ENCODE assay signal across 21 cellular contexts in genomic region chr1:2419416-2419815, GRCh38. TPM values are rescaled to one million over a fixed set of nuclear protein-coding genes. Genes with fewer than 3 reads are reported as not detected.
DNase-seq lines count a peak whose midpoint lies in the region; ATAC-seq and TF ChIP-seq lines count a peak whose summit lies in the region.
"Had no signal": no experiment of that assay in that cellular context is flagged by ENCODE, and none has a peak within 500 bp of the region (broad histone marks: within the 10 kb centered on the region; RNA-seq: fewer than 3 reads in every experiment).

No MANE protein-coding gene starts in this region.

- no peak overlapping the region for H2BK12ac ChIP-seq in neuronal stem cell (ENCODE audit: low read length)

- peak overlapping the region; percentile 77 for H2BK15ac ChIP-seq in neuronal stem cell (ENCODE audit: low read length)

- WGBS in neuronal stem cell (ENCODE audit: extremely low coverage in 2 of 2, insufficient read length in 2 of 2, insufficient replicate concordance in 1 of 2), 2 donors: no CpG with 5 or more reads among the region's 16 CpGs
- 85 to 86% methylated on average over 10 to 16 of the region's 16 CpGs for WGBS in lower leg skin, 2 donors

- no peak overlapping the region for H4K8ac ChIP-seq in neuronal stem cell (ENCODE audit: low read depth, low read length)

- H3K4me2 ChIP-seq in neuronal stem cell (ENCODE audit: insufficient read depth, low read length, poor library complexity, severe bottlenecking): no peak overlapping the region
- H3K4me2 ChIP-seq: BLaER1, GM23338 had no signal

- ATAC-seq in activated CD8-positive, alpha-beta T cell treated with anti-CD3 and anti-CD28 coated beads, Interleukin-2, amount 10 ng/mL, durations not matched to agents 7 days and 5 days: no peak
- no peak for ATAC-seq in activated CD8-positive, alpha-beta T cell treated with anti-CD3 and anti-CD28 coated beads for 36 hours
- no peak for ATAC-seq in stimulated activated naive B cell treated with anti-CD40 and anti-IgM and Interleukin-4, amounts not matched to agents 10 μg/mL and 1 μg/mL and 100 μg/mL, for 72 hours (replicated peaks)
- ATAC-seq: CD8-positive, alpha-beta T cell; GM23338; HCT116 had no signal

- H2BK5ac ChIP-seq in neuronal stem cell (ENCODE audit: low read length): peak overlapping the region; percentile 66

- H4K91ac ChIP-seq in neuronal stem cell (ENCODE audit: low read depth, low read length, poor library complexity): no peak overlapping the region

- no peak overlapping the region for H2BK120ac ChIP-seq in neuronal stem cell (ENCODE audit: low read depth, low read length)

- intact Hi-C loops in activated CD8-positive, alpha-beta T cell treated with anti-CD3 and anti-CD28 coated beads for 36 hours (cut with micrococcal nuclease): no loop called here
- intact Hi-C loops in lower leg skin (cut with DNase I; ENCODE audit: low total_unique reads): no loop called here

- peaks cover 29% of the 10 kb centered on the region for H3K4me1 Mint-ChIP-seq in activated CD8-positive, alpha-beta T cell treated with anti-CD3 and anti-CD28 coated beads, Interleukin-2, amount 10 ng/mL, durations not matched to agents 7 days and 5 days (ENCODE audit: low read depth)
- peaks cover 24% of the 10 kb centered on the region for H3K4me1 Mint-ChIP-seq in activated CD8-positive, alpha-beta T cell treated with anti-CD3 and anti-CD28 coated beads for 36 hours (ENCODE audit: low read depth)
- peaks cover 13 to 29% of the 10 kb centered on the region in 2 donors for H3K4me1 Mint-ChIP-seq in stimulated activated naive B cell treated with anti-CD40 and anti-IgM and Interleukin-4, amounts not matched to agents 10 μg/mL and 1 μg/mL and 100 μg/mL, for 72 hours

- no peaks in the 10 kb centered on the region for H3K27me3 Mint-ChIP-seq in activated CD8-positive, alpha-beta T cell treated with anti-CD3 and anti-CD28 coated beads, Interleukin-2, amount 10 ng/mL, durations not matched to agents 7 days and 5 days (ENCODE audit: low read depth)
- H3K27me3 Mint-ChIP-seq in activated CD8-positive, alpha-beta T cell treated with anti-CD3 and anti-CD28 coated beads for 36 hours: no peaks in the 10 kb centered on the region
- peaks cover 11 to 14% of the 10 kb centered on the region in 2 donors for H3K27me3 Mint-ChIP-seq in stimulated activated naive B cell treated with anti-CD40 and anti-IgM and Interleukin-4, amounts not matched to agents 10 μg/mL and 1 μg/mL and 100 μg/mL, for 72 hours
- H3K27me3 Mint-ChIP-seq: B cell; CD4-positive, CD25-positive, alpha-beta regulatory T cell had no signal

- no peak overlapping the region for H3K14ac ChIP-seq in neuronal stem cell (ENCODE audit: low read length)

- no peak overlapping the region for H3K4me3 Mint-ChIP-seq in activated CD8-positive, alpha-beta T cell treated with anti-CD3 and anti-CD28 coated beads, Interleukin-2, amount 10 ng/mL, durations not matched to agents 7 days and 5 days
- no peak overlapping the region for H3K4me3 Mint-ChIP-seq in activated CD8-positive, alpha-beta T cell treated with anti-CD3 and anti-CD28 coated beads for 36 hours
- no peak overlapping the region for H3K4me3 Mint-ChIP-seq in stimulated activated naive B cell treated with anti-CD40 and anti-IgM and Interleukin-4, amounts not matched to agents 10 μg/mL and 1 μg/mL and 100 μg/mL, for 72 hours
- H3K4me3 Mint-ChIP-seq: B cell; CD8-positive, alpha-beta T cell; GM23338; H9 had no signal

- no peaks in the 10 kb centered on the region for H3K79me1 ChIP-seq in neuronal stem cell (ENCODE audit: low read depth, low read length)

- H3K9me3 Mint-ChIP-seq in activated CD8-positive, alpha-beta T cell treated with anti-CD3 and anti-CD28 coated beads, Interleukin-2, amount 10 ng/mL, durations not matched to agents 7 days and 5 days (ENCODE audit: insufficient read depth): no peaks in the 10 kb centered on the region
- H3K9me3 Mint-ChIP-seq in activated CD8-positive, alpha-beta T cell treated with anti-CD3 and anti-CD28 coated beads for 36 hours: peaks cover 2% of the 10 kb centered on the region
- H3K9me3 Mint-ChIP-seq in stimulated activated naive B cell treated with anti-CD40 and anti-IgM and Interleukin-4, amounts not matched to agents 10 μg/mL and 1 μg/mL and 100 μg/mL, for 72 hours: peaks cover 0 to 4% of the 10 kb centered on the region in 2 donors

- CTCF ChIA-PET in activated CD8-positive, alpha-beta T cell treated with anti-CD3 and anti-CD28 coated beads, Interleukin-2, amount 10 ng/mL, durations not matched to agents 7 days and 5 days (lab: Charles Lee): no interaction called here
- CTCF ChIA-PET in activated CD8-positive, alpha-beta T cell treated with anti-CD3 and anti-CD28 coated beads for 36 hours (lab: Charles Lee): interaction anchor here (0.9 kb wide), 1 partner anchor 24 kb away, joined by 3 read pairs; no protein-coding TSS in a partner anchor

- H3K27ac Mint-ChIP-seq in activated CD8-positive, alpha-beta T cell treated with anti-CD3 and anti-CD28 coated beads, Interleukin-2, amount 10 ng/mL, durations not matched to agents 7 days and 5 days: peak overlapping the region; percentile 47
- no peak overlapping the region for H3K27ac Mint-ChIP-seq in activated CD8-positive, alpha-beta T cell treated with anti-CD3 and anti-CD28 coated beads for 36 hours
- H3K27ac Mint-ChIP-seq in stimulated activated naive B cell treated with anti-CD40 and anti-IgM and Interleukin-4, amounts not matched to agents 10 μg/mL and 1 μg/mL and 100 μg/mL, for 72 hours: peak overlapping the region; percentile 25
- H3K27ac Mint-ChIP-seq: B cell; CD8-positive, alpha-beta T cell; GM23338 had no signal

- H3K23ac ChIP-seq in neuronal stem cell (ENCODE audit: low read depth, low read length, poor library complexity): no peak overlapping the region

- H3K4ac ChIP-seq in neuronal stem cell (ENCODE audit: low read length): no peak overlapping the region

- H3K4me3 ChIP-seq in neuronal stem cell (ENCODE audit: low read length in 2 of 2) (no peak overlapping the region), lower leg skin (ENCODE audit: low read depth, poor library complexity, severe bottlenecking) (no peak overlapping the region)
- H3K4me3 ChIP-seq: BLaER1, GM23338 had no signal

- DNase-seq in activated CD8-positive, alpha-beta T cell treated with anti-CD3 and anti-CD28 coated beads, Interleukin-2, amount 10 ng/mL, durations not matched to agents 7 days and 5 days: no peak
- DNase-seq in activated CD8-positive, alpha-beta T cell treated with anti-CD3 and anti-CD28 coated beads for 36 hours: no peak
- no peak for DNase-seq in neuronal stem cell (ENCODE audit: low spot score)
- no peak for DNase-seq in stimulated activated naive B cell treated with anti-CD40 and anti-IgM and Interleukin-4, amounts not matched to agents 10 μg/mL and 1 μg/mL and 100 μg/mL, for 72 hours
- no peak for DNase-seq in lower leg skin (ENCODE audit: low spot score in 2 of 2)
- DNase-seq in DMS114 treated with DMSO at 0.1 percent for 48 hours (lab: John Stamatoyannopoulos, UW; ENCODE audit: unreplicated experiment): no peak
- DNase-seq: Caco-2; CD4-positive, CD25-positive, alpha-beta regulatory T cell; CD8-positive, alpha-beta T cell; DMS 273 treated with DMSO at 0.1 percent for 48 hours; DMS53; DMS79 treated with DMSO at 0.1 percent for 48 hours; GF-D8; H9 had no signal

- peaks cover 0 to 30% (median 0%) of the 10 kb centered on the region in 3 experiments for H3K27me3 ChIP-seq in neuronal stem cell (ENCODE audit: control insufficient read depth in 3 of 3, insufficient read depth in 3 of 3, low read depth in 1 of 3, low read length in 3 of 3)

- H3K36me3 ChIP-seq in neuronal stem cell (replicated peaks in 1 of 2; ENCODE audit: control insufficient read depth in 2 of 2, insufficient read depth in 2 of 2, low read length in 2 of 2): no peaks in the 10 kb centered on the region
- H3K36me3 ChIP-seq: BLaER1 had no signal

- no peak overlapping the region for H3K18ac ChIP-seq in neuronal stem cell (ENCODE audit: low read length)

- no peak overlapping the region for H3K27ac ChIP-seq in neuronal stem cell (replicated peaks; ENCODE audit: low read length)
- H3K27ac ChIP-seq: 22Rv1, BLaER1, C4-2B had no signal

- H3K36me3 Mint-ChIP-seq in activated CD8-positive, alpha-beta T cell treated with anti-CD3 and anti-CD28 coated beads, Interleukin-2, amount 10 ng/mL, durations not matched to agents 7 days and 5 days (ENCODE audit: low read depth): peaks cover 6% of the 10 kb centered on the region
- no peaks in the 10 kb centered on the region for H3K36me3 Mint-ChIP-seq in activated CD8-positive, alpha-beta T cell treated with anti-CD3 and anti-CD28 coated beads for 36 hours (ENCODE audit: low read depth)
- no peaks in the 10 kb centered on the region for H3K36me3 Mint-ChIP-seq in stimulated activated naive B cell treated with anti-CD40 and anti-IgM and Interleukin-4, amounts not matched to agents 10 μg/mL and 1 μg/mL and 100 μg/mL, for 72 hours
- H3K36me3 Mint-ChIP-seq: CD4-positive, CD25-positive, alpha-beta regulatory T cell; CD8-positive, alpha-beta T cell had no signal

- POLR2A ChIA-PET in activated CD8-positive, alpha-beta T cell treated with anti-CD3 and anti-CD28 coated beads, Interleukin-2, amount 10 ng/mL, durations not matched to agents 7 days and 5 days (lab: Charles Lee): no interaction called here
- POLR2A ChIA-PET in activated CD8-positive, alpha-beta T cell treated with anti-CD3 and anti-CD28 coated beads for 36 hours (lab: Charles Lee): interaction anchor here (0.6 to 1.0 kb wide), 3 partner anchors 10 to 136 kb away, joined by 3 read pairs; partner anchors contain the start of gene TNFRSF14

- no peak overlapping the region for H3K9ac ChIP-seq in neuronal stem cell (ENCODE audit: low read depth, low read length, poor library complexity)
- H3K9ac ChIP-seq: BLaER1 had no signal

- H3K9me3 ChIP-seq in neuronal stem cell (replicated peaks in 1 of 2; ENCODE audit: control insufficient read depth in 2 of 2, insufficient read depth in 1 of 2, low read depth in 1 of 2, low read length in 2 of 2): peaks cover 2 to 5% of the 10 kb centered on the region in 2 donors
- H3K9me3 ChIP-seq: Caco-2 had no signal

- no peak for TF ChIP-seq POLR2A in lower leg skin (IDR thresholded peaks at IDR 0.05)

- peak overlapping the region; percentile 49 for H2AK5ac ChIP-seq in neuronal stem cell (ENCODE audit: low read depth, low read length)

- H2AFZ ChIP-seq in neuronal stem cell (ENCODE audit: low read length): no peak overlapping the region
- H2AFZ ChIP-seq: GM23338 had no signal

- H3K4me1 ChIP-seq in neuronal stem cell (ENCODE audit: control insufficient read depth in 2 of 2, insufficient read depth in 1 of 2, low read depth in 1 of 2, low read length in 2 of 2): peaks cover 0 to 2% of the 10 kb centered on the region in 2 donors
- H3K4me1 ChIP-seq: Caco-2 had no signal

- TF ChIP-seq CTCF in activated CD8-positive, alpha-beta T cell treated with anti-CD3 and anti-CD28 coated beads for 36 hours (IDR thresholded peaks at IDR 0.05): no peak
- no peak for TF ChIP-seq CTCF in lower leg skin (IDR thresholded peaks at IDR 0.05)

RNA-seq across cellular contexts. Expression of gene PEX10, which starts 7.1 kb away (rescaled TPM):
- total RNA-seq in activated CD8-positive, alpha-beta T cell treated with anti-CD3 and anti-CD28 coated beads, Interleukin-2, amount 10 ng/mL, durations not matched to agents 7 days and 5 days: 10 to 100 TPM; 10.3 to 12.3 TPM
- total RNA-seq in activated CD8-positive, alpha-beta T cell treated with anti-CD3 and anti-CD28 coated beads for 36 hours: 10 to 100 TPM; 17.1 to 19.0 TPM
- 12.4 TPM for polyA plus RNA-seq in neuronal stem cell (2013, experiment 1 of 2)
- polyA plus RNA-seq in neuronal stem cell (2013, experiment 2 of 2): 12.5 TPM
- total RNA-seq in lower leg skin: 10 to 100 TPM; 18.3 to 35.9 (median 27.7) TPM

RNA-seq across cellular contexts. Expression of gene RER1, which starts 27.8 kb away (rescaled TPM):
- total RNA-seq in activated CD8-positive, alpha-beta T cell treated with anti-CD3 and anti-CD28 coated beads, Interleukin-2, amount 10 ng/mL, durations not matched to agents 7 days and 5 days: 100 to 1,000 TPM; 148 to 151 TPM
- 100 to 1,000 TPM; 120 to 131 TPM for total RNA-seq in activated CD8-positive, alpha-beta T cell treated with anti-CD3 and anti-CD28 coated beads for 36 hours
- 63.2 TPM for polyA plus RNA-seq in neuronal stem cell (2013, experiment 1 of 2)
- 64.3 TPM for polyA plus RNA-seq in neuronal stem cell (2013, experiment 2 of 2)
- 100 to 1,000 TPM in 1 of 4 donors, 10 to 100 TPM in 3; 67.4 to 114 (median 70.7) TPM for total RNA-seq in lower leg skin

RNA-seq across cellular contexts. Expression of gene MORN1, which starts 28.1 kb away (rescaled TPM):
- total RNA-seq in activated CD8-positive, alpha-beta T cell treated with anti-CD3 and anti-CD28 coated beads, Interleukin-2, amount 10 ng/mL, durations not matched to agents 7 days and 5 days: 1 to 10 TPM; 6.2 to 7.9 TPM
- 1 to 10 TPM; 5.9 to 6.6 TPM for total RNA-seq in activated CD8-positive, alpha-beta T cell treated with anti-CD3 and anti-CD28 coated beads for 36 hours
- polyA plus RNA-seq in neuronal stem cell (2013, experiment 1 of 2): 7.1 TPM
- 7.9 TPM for polyA plus RNA-seq in neuronal stem cell (2013, experiment 2 of 2)
- total RNA-seq in lower leg skin: 1 to 10 TPM; 5.7 to 9.7 (median 7.1) TPM

RNA-seq across cellular contexts. Expression of gene PLCH2, which starts 56.7 kb away (rescaled TPM):
- 10 to 100 TPM in 1 of 2 experiments, 1 to 10 TPM in 1; 9.8 to 11.8 TPM for total RNA-seq in activated CD8-positive, alpha-beta T cell treated with anti-CD3 and anti-CD28 coated beads, Interleukin-2, amount 10 ng/mL, durations not matched to agents 7 days and 5 days
- total RNA-seq in activated CD8-positive, alpha-beta T cell treated with anti-CD3 and anti-CD28 coated beads for 36 hours: 1 to 10 TPM; 2.9 to 6.0 TPM
- 4.2 TPM for polyA plus RNA-seq in neuronal stem cell (2013, experiment 1 of 2)
- 4.0 TPM for polyA plus RNA-seq in neuronal stem cell (2013, experiment 2 of 2)
- 100 to 1,000 TPM in 2 of 4 donors, 10 to 100 TPM in 2; 83.2 to 170 (median 115) TPM for total RNA-seq in lower leg skin
- total RNA-seq: Daoy had no signal
- polyA plus RNA-seq: GM23338 had no signal
